1 cellular context compared by ENCODE assay signal in genomic region chr11:19577391-19577831, GRCh38.
TF ChIP-seq lines count a peak whose summit lies in the region.

No MANE protein-coding gene starts in this region.

TF ChIP-seq in GM23338, 12 proteins besides CTCF, POLR2A, EP300 and RAD21 (continued from another document):
- TF ChIP-seq REST (IDR thresholded peaks at IDR 0.05; ENCODE audit: unreplicated experiment), result no peak
- TF ChIP-seq JUNB (IDR thresholded peaks at IDR 0.05; ENCODE audit: unreplicated experiment), result no peak
- no peak for TF ChIP-seq CREB1 (CRISPR knock-in tag; IDR thresholded peaks at IDR 0.05; ENCODE audit: low read depth)
